ENCODE assay signal across 10 cellular contexts in genomic region chr15:88637436-88637835, GRCh38. TPM values are rescaled to one million over a fixed set of nuclear protein-coding genes. Genes with fewer than 3 reads are reported as not detected.
DNase-seq lines count a peak whose midpoint lies in the region; ATAC-seq and TF ChIP-seq lines count a peak whose summit lies in the region.
"Had no signal": no experiment of that assay in that cellular context is flagged by ENCODE, and none has a peak within 500 bp of the region (broad histone marks: within the 10 kb centered on the region; RNA-seq: fewer than 3 reads in every experiment).

No MANE protein-coding gene starts in this region.

- intact Hi-C loops in esophagus squamous epithelium (cut with DNase I), result no loop called here

- H3K36me3 ChIP-seq in esophagus squamous epithelium (peaks cover 0 to 7% (median 0%) of the 10 kb centered on the region in 3 donors), neuronal stem cell (replicated peaks in 1 of 2; ENCODE audit: control insufficient read depth in 2 of 2, insufficient read depth in 2 of 2, low read length in 2 of 2) (peaks cover 6 to 35% of the 10 kb centered on the region in 2 donors)

- peaks cover 5% of the 10 kb centered on the region for H3K36me3 Mint-ChIP-seq in T-helper 17 cell (ENCODE audit: low read depth)

- no peak overlapping the region for H3K4me2 ChIP-seq in neuronal stem cell (ENCODE audit: insufficient read depth, low read length, poor library complexity, severe bottlenecking)

- no peaks in the 10 kb centered on the region for H3K27me3 ChIP-seq in esophagus squamous epithelium
- H3K27me3 ChIP-seq in neuronal stem cell (ENCODE audit: control insufficient read depth in 3 of 3, insufficient read depth in 3 of 3, low read depth in 1 of 3, low read length in 3 of 3), result no peaks in the 10 kb centered on the region

- no peak overlapping the region for H2BK120ac ChIP-seq in neuronal stem cell (ENCODE audit: low read depth, low read length)

- H3K4me3 Mint-ChIP-seq in T-helper 17 cell, result peak overlapping the region; percentile 98

- H3K27ac ChIP-seq in esophagus squamous epithelium (peak overlapping the region; percentile 90 to 99 (median 94)), skin epidermis (peak overlapping the region in 19 of 21 experiments; percentile 86 to 98 (median 92)), neuronal stem cell (replicated peaks; ENCODE audit: low read length) (no peak overlapping the region)

- H2BK15ac ChIP-seq in neuronal stem cell (ENCODE audit: low read length), result no peak overlapping the region

- peak overlapping the region; percentile 100 for H3K27ac Mint-ChIP-seq in T-helper 17 cell

- no peak for TF ChIP-seq CTCF in esophagus squamous epithelium (IDR thresholded peaks at IDR 0.05)

- H3K23ac ChIP-seq in neuronal stem cell (ENCODE audit: low read depth, low read length, poor library complexity), result no peak overlapping the region

- H3K4me3 ChIP-seq in esophagus squamous epithelium (peak overlapping the region in 1 of 4 donors; percentile 71), skin epidermis (no peak overlapping the region), neuronal stem cell (ENCODE audit: low read length in 2 of 2) (no peak overlapping the region)

- no peak overlapping the region for H3K14ac ChIP-seq in neuronal stem cell (ENCODE audit: low read length)

- WGBS in esophagus squamous epithelium, 2 donors, result 74% methylated on average over 7 of the region's 7 CpGs
- WGBS in neuronal stem cell (ENCODE audit: extremely low coverage in 2 of 2, insufficient read length in 2 of 2, insufficient replicate concordance in 1 of 2), 2 donors, result no CpG with 5 or more reads among the region's 7 CpGs

- H2AK5ac ChIP-seq in neuronal stem cell (ENCODE audit: low read depth, low read length), result no peak overlapping the region

- H4K8ac ChIP-seq in neuronal stem cell (ENCODE audit: low read depth, low read length), result no peak overlapping the region

- H3K9ac ChIP-seq in neuronal stem cell (ENCODE audit: low read depth, low read length, poor library complexity), result no peak overlapping the region

- H3K79me1 ChIP-seq in neuronal stem cell (ENCODE audit: low read depth, low read length), result no peaks in the 10 kb centered on the region

- ATAC-seq in T-helper 17 cell (no peak), HG02981 (IDR thresholded peaks at IDR 0.05; ENCODE audit: unreplicated experiment) (no peak), GM18868 (IDR thresholded peaks at IDR 0.05; ENCODE audit: unreplicated experiment) (no peak)

- H4K91ac ChIP-seq in neuronal stem cell (ENCODE audit: low read depth, low read length, poor library complexity), result no peak overlapping the region

- DNase-seq in T-helper 17 cell (no peak), esophagus squamous epithelium (lab: John Stamatoyannopoulos, UW) (no peak), neuronal stem cell (ENCODE audit: low spot score) (no peak), NCI-H510A (lab: John Stamatoyannopoulos, UW) (no peak)
- DNase-seq: activated CD4-positive, alpha-beta T cell treated with anti-CD3 and anti-CD28 coated beads for 4 hours; stimulated activated naive CD4-positive, alpha-beta T cell had no signal

- TF ChIP-seq POLR2A in GM18526 (IDR thresholded peaks at IDR 0.05; ENCODE audit: extremely low read depth, insufficient read length) (peak; percentile 11), esophagus squamous epithelium (IDR thresholded peaks at IDR 0.05) (no peak)

- H2AFZ ChIP-seq in neuronal stem cell (ENCODE audit: low read length), result no peak overlapping the region

- H3K9me3 ChIP-seq in T-helper 17 cell (ENCODE audit: control insufficient read depth, low read length, poor library complexity, severe bottlenecking) (no peaks in the 10 kb centered on the region), esophagus squamous epithelium (no peaks in the 10 kb centered on the region), neuronal stem cell (replicated peaks in 1 of 2; ENCODE audit: control insufficient read depth in 2 of 2, insufficient read depth in 1 of 2, low read depth in 1 of 2, low read length in 2 of 2) (no peaks in the 10 kb centered on the region)

- H2BK5ac ChIP-seq in neuronal stem cell (ENCODE audit: low read length), result no peak overlapping the region

- H3K4ac ChIP-seq in neuronal stem cell (ENCODE audit: low read length), result no peak overlapping the region

- H2BK12ac ChIP-seq in neuronal stem cell (ENCODE audit: low read length), result no peak overlapping the region

- no peak overlapping the region for H3K18ac ChIP-seq in neuronal stem cell (ENCODE audit: low read length)

- H3K4me1 Mint-ChIP-seq in T-helper 17 cell, result peaks cover 58% of the 10 kb centered on the region

- H3K4me1 ChIP-seq in esophagus squamous epithelium (peaks cover 28 to 54% (median 38%) of the 10 kb centered on the region in 3 donors), neuronal stem cell (ENCODE audit: control insufficient read depth in 2 of 2, insufficient read depth in 1 of 2, low read depth in 1 of 2, low read length in 2 of 2) (peaks cover 0 to 14% of the 10 kb centered on the region in 2 donors)

- H3K27me3 Mint-ChIP-seq in T-helper 17 cell, result no peaks in the 10 kb centered on the region

RNA-seq across cellular contexts. Expression of gene ISG20, which starts 1.4 kb away (rescaled TPM):
- total RNA-seq in T-helper 17 cell (100 to 1,000 TPM; 124 to 141 TPM), esophagus squamous epithelium (10 to 100 TPM; 14.0 to 24.1 (median 19.7) TPM)
- 2.1 TPM for polyA plus RNA-seq in neuronal stem cell (2013, experiment 1 of 2)
- polyA plus RNA-seq in neuronal stem cell (2013, experiment 2 of 2), result 1.6 TPM

RNA-seq across cellular contexts. Expression of gene AEN, which starts 16.3 kb away (rescaled TPM):
- 10 to 100 TPM; 32.2 to 41.0 TPM for total RNA-seq in T-helper 17 cell
- 10 to 100 TPM; 13.4 to 31.4 (median 18.1) TPM for total RNA-seq in esophagus squamous epithelium
- 42.3 TPM for polyA plus RNA-seq in neuronal stem cell (2013, experiment 1 of 2)
- 41.6 TPM for polyA plus RNA-seq in neuronal stem cell (2013, experiment 2 of 2)

Comparison
In these comparisons a context has a peak if more than half of its experiments do, and no peak if none do; other contexts are left out.
1. RNA of gene ISG20, which starts 1.4 kb away (total RNA-seq): 124 to 141 TPM in T-helper 17 cell; 14.0 to 24.1 TPM in esophagus squamous epithelium; every median in the first group is over 4 times any median in the second.